ENCODE assay signal across 13 cellular contexts in genomic region chr1:64135501-64136245, GRCh38.
"Had no signal": no experiment of that assay in that cellular context is flagged by ENCODE, and none has a peak within 500 bp of the region (broad histone marks: within the 10 kb centered on the region; RNA-seq: fewer than 3 reads in every experiment).

No MANE protein-coding gene starts in this region.

- H3K27me3 ChIP-seq: ascending aorta, colonic mucosa, ovary had no signal

- ATAC-seq: left lobe of liver had no signal

- H3K36me3 Mint-ChIP-seq: activated naive CD8-positive, alpha-beta T cell treated with anti-CD3 and anti-CD28 coated beads, Interleukin-2, amount 10 ng/mL, durations not matched to agents 7 days and 5 days had no signal

- H3K4me3 Mint-ChIP-seq: activated naive CD8-positive, alpha-beta T cell treated with anti-CD3 and anti-CD28 coated beads, Interleukin-2, amount 10 ng/mL, durations not matched to agents 7 days and 5 days; activated T-cell treated with anti-CD3 and anti-CD28 coated beads, Interleukin-2, amount 50 U/mL, for 24 hours; nephron progenitor cell had no signal

- H3K4me3 ChIP-seq: ascending aorta, colonic mucosa, ovary, skin epidermis had no signal

- H3K36me3 ChIP-seq: colonic mucosa, ovary had no signal

- H3K27ac ChIP-seq: colonic mucosa, ovary had no signal

- H3K27ac Mint-ChIP-seq: activated naive CD8-positive, alpha-beta T cell treated with anti-CD3 and anti-CD28 coated beads, Interleukin-2, amount 10 ng/mL, durations not matched to agents 7 days and 5 days; activated T-cell treated with anti-CD3 and anti-CD28 coated beads, Interleukin-2, amount 50 U/mL, for 24 hours; nephron progenitor cell had no signal

- DNase-seq: activated CD4-positive, alpha-beta T cell treated with anti-CD3 and anti-CD28 coated beads, Interleukin-2, amount 50 U/mL, for 4 hours; activated CD4-positive, CD25-positive, alpha-beta regulatory T cell treated with anti-CD3 and anti-CD28 coated beads, Interleukin-2, amount 50 U/mL, for 72 hours; activated gamma-delta T cell treated with Interleukin-2 at 50 U/mL for 16 hours; activated naive CD8-positive, alpha-beta T cell treated with anti-CD3 and anti-CD28 coated beads, Interleukin-2, amount 10 ng/mL, durations not matched to agents 7 days and 5 days; activated T-cell treated with anti-CD3 and anti-CD28 coated beads, Interleukin-2, amount 50 U/mL, for 24 hours; colonic mucosa; nephron progenitor cell; stimulated activated CD4-positive, alpha-beta T cell treated with anti-CD3 and anti-CD28 coated beads, Interleukin-4, amount 100 ng/mL, for 4 hours; T-helper 9 cell had no signal

- H3K9me3 Mint-ChIP-seq: activated naive CD8-positive, alpha-beta T cell treated with anti-CD3 and anti-CD28 coated beads, Interleukin-2, amount 10 ng/mL, durations not matched to agents 7 days and 5 days; activated T-cell treated with anti-CD3 and anti-CD28 coated beads, Interleukin-2, amount 50 U/mL, for 24 hours; nephron progenitor cell had no signal

- H3K4me1 ChIP-seq: colonic mucosa had no signal
